Comparison of ENCODE assay signal across 1 cellular context in genomic region chr21:26739189-26739588, GRCh38.
TF ChIP-seq lines count a peak whose summit lies in the region.

No MANE protein-coding gene starts in this region.

TF ChIP-seq in HepG2, 621 proteins besides CTCF, POLR2A, EP300 and RAD21 (continued from another document):
- no peak for TF ChIP-seq HBP1 (CRISPR knock-in tag; IDR thresholded peaks at IDR 0.05; ENCODE audit: low read depth)
